20 cellular contexts compared by ENCODE assay signal in genomic region chr3:169116056-169116693, GRCh38.
A peak's percentile ranks its signal among the peaks of the same experiment; 100 is the strongest.
DNase-seq lines count a peak whose midpoint lies in the region; ATAC-seq and TF ChIP-seq lines count a peak whose summit lies in the region.
"Had no signal": no experiment of that assay in that cellular context is flagged by ENCODE, and none has a peak within 500 bp of the region (broad histone marks: within the 10 kb centered on the region; RNA-seq: fewer than 3 reads in every experiment).

No MANE protein-coding gene starts in this region.

- 85% methylated on average over 9 of the region's 9 CpGs for WGBS in right cardiac atrium
- 43 to 69% (median 62%) methylated on average over 9 of the region's 9 CpGs for WGBS in stomach, 5 donors

- no peaks in the 10 kb centered on the region for H3K27me3 ChIP-seq in right cardiac atrium (ENCODE audit: control insufficient read depth, insufficient read depth)
- no peaks in the 10 kb centered on the region for H3K27me3 ChIP-seq in stomach
- H3K27me3 ChIP-seq: SJSA1 had no signal

- H3K4me1 ChIP-seq in right cardiac atrium (ENCODE audit: control insufficient read depth, insufficient read depth, low read length) (peaks cover 3% of the 10 kb centered on the region), stomach (peaks cover 8 to 58% (median 37%) of the 10 kb centered on the region in 4 donors)

- TF ChIP-seq CTCF in stomach (IDR thresholded peaks at IDR 0.05) = no peak

- no peak overlapping the region for H3K27ac ChIP-seq in right cardiac atrium (ENCODE audit: low read length)
- H3K27ac ChIP-seq in stomach = peak overlapping the region in 4 of 5 donors; percentile 26 to 48 (median 42)
- H3K27ac ChIP-seq: C4-2B, SJSA1 had no signal

- intact Hi-C loops in Right ventricle myocardium inferior (cut with DNase I) (loop anchor here (2.0 kb wide), 1 partner anchor 31 kb away; no protein-coding TSS in a partner anchor), right cardiac atrium (cut with DNase I) (no loop called here), stomach (cut with DNase I; ENCODE audit: low total_unique reads) (no loop called here)

- DNase-seq in Right ventricle myocardium inferior (ENCODE audit: missing footprints) = peak; percentile 20
- DNase-seq in right cardiac atrium = no peak
- DNase-seq in NCI-H69 (lab: John Stamatoyannopoulos, UW) = peak; percentile 34
- peak; percentile 24 for DNase-seq in myocyte (ENCODE audit: low read depth)
- peak; percentile 55 for DNase-seq in stomach
- DNase-seq in stimulated activated CD4-positive, alpha-beta T cell treated with anti-CD3 and anti-CD28 coated beads, Interleukin-12 subunit alpha, Interleukin-12 subunit beta, amount 100 ng/mL, for 4 hours = no peak
- DNase-seq: Calu3; CD8-positive, alpha-beta memory T cell; DMS53; GDM1; Karpas-422; NCI-H1436; NCI-H187 treated with DMSO at 0.1 percent for 48 hours; NCI-H2171; NCI-H526; OCI-M1 had no signal

- TF ChIP-seq POLR2A in stomach (IDR thresholded peaks at IDR 0.05) = no peak

- ATAC-seq in Right ventricle myocardium inferior (no peak), right cardiac atrium (no peak), esophagus mucosa (no peak)
- ATAC-seq: HCT116 had no signal

- H3K36me3 ChIP-seq in stomach = peaks cover 8 to 71% (median 46%) of the 10 kb centered on the region in 4 donors

- no peak for TF ChIP-seq EP300 in stomach (IDR thresholded peaks at IDR 0.05)

- H3K4me3 ChIP-seq in right cardiac atrium (ENCODE audit: low read length) (no peak overlapping the region), stomach (no peak overlapping the region)
- H3K4me3 ChIP-seq: SJSA1 had no signal

- H3K9me3 ChIP-seq in right cardiac atrium (ENCODE audit: control insufficient read depth, low read length) (no peaks in the 10 kb centered on the region), stomach (no peaks in the 10 kb centered on the region)
- H3K9me3 ChIP-seq: SJSA1 had no signal

Comparison
In these comparisons a context has a peak if more than half of its experiments do, and no peak if none do; other contexts are left out.
1. DNase-seq: peak in Right ventricle myocardium inferior (single experiment), NCI-H69 (single experiment), myocyte (single experiment) and stomach (single experiment); none in right cardiac atrium (0 of 3) and stimulated activated CD4-positive, alpha-beta T cell treated with anti-CD3 and anti-CD28 coated beads, Interleukin-12 subunit alpha, Interleukin-12 subunit beta, amount 100 ng/mL, for 4 hours (single experiment).